In genomic region chr10:28991738-28992270, GRCh38 we compare ENCODE assay signal across 1 cellular context.
TF ChIP-seq lines count a peak whose summit lies in the region.

No MANE protein-coding gene starts in this region.

TF ChIP-seq in GM12878, 131 proteins besides CTCF, POLR2A, EP300 and RAD21 (continued from another document):
- TF ChIP-seq USF2 (IDR thresholded peaks at IDR 0.05; ENCODE audit: borderline replicate concordance, low read depth, low read length): no peak
